In genomic region chr3:122794779-122795673, GRCh38 we compare ENCODE assay signal across 1 cellular context.
TF ChIP-seq lines count a peak whose summit lies in the region.

TSS of gene SLC49A4 (plus strand) at chr3:122795069. CDS start at chr3:122795193, 124 bp downstream.

TF ChIP-seq in HEK293, 187 proteins besides CTCF, POLR2A, EP300 and RAD21 (continued from another document and continues in another):
- TF ChIP-seq, protein P1, sequence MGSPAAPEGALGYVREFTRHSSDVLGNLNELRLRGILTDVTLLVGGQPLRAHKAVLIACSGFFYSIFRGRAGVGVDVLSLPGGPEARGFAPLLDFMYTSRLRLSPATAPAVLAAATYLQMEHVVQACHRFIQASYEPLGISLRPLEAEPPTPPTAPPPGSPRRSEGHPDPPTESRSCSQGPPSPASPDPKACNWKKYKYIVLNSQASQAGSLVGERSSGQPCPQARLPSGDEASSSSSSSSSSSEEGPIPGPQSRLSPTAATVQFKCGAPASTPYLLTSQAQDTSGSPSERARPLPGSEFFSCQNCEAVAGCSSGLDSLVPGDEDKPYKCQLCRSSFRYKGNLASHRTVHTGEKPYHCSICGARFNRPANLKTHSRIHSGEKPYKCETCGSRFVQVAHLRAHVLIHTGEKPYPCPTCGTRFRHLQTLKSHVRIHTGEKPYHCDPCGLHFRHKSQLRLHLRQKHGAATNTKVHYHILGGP (tag by site-specific recombination; IDR thresholded peaks at IDR 0.05), result no peak
- TF ChIP-seq WT1 (tag by site-specific recombination; IDR thresholded peaks at IDR 0.05) (peak; percentile 66; the same call in 1 of the 2 replicates), ZNF311 (tag by site-specific recombination; IDR thresholded peaks at IDR 0.05; ENCODE audit: borderline replicate concordance) (no peak), ZNF335 (tag by site-specific recombination; conservative IDR thresholded peaks at IDR 0.05) (peak; percentile 69), ZEB2 (tag by site-specific recombination; IDR thresholded peaks at IDR 0.05) (peak; percentile 39), GFI1B (tag by site-specific recombination; IDR thresholded peaks at IDR 0.05) (no peak), KLF10 (tag by site-specific recombination; IDR thresholded peaks at IDR 0.05) (no peak; the same call in 1 of the 2 replicates), ZNF416 (tag by site-specific recombination; IDR thresholded peaks at IDR 0.05) (no peak), ZNF488 (tag by site-specific recombination; IDR thresholded peaks at IDR 0.05) (no peak), PRDM1 (tag by site-specific recombination; IDR thresholded peaks at IDR 0.05) (no peak), ZNF624 (tag by site-specific recombination; IDR thresholded peaks at IDR 0.05) (no peak), ZBTB1 (tag by site-specific recombination; IDR thresholded peaks at IDR 0.05) (no peak), ZBTB7A (tag by site-specific recombination; IDR thresholded peaks at IDR 0.05; ENCODE audit: low read depth) (no peak), ZNF140 (tag by site-specific recombination; IDR thresholded peaks at IDR 0.05) (no peak), ZNF138 (tag by site-specific recombination; IDR thresholded peaks at IDR 0.05; ENCODE audit: borderline replicate concordance) (no peak), ZNF529 (tag by site-specific recombination; IDR thresholded peaks at IDR 0.05; ENCODE audit: insufficient replicate concordance) (no peak), ZNF280D (tag by site-specific recombination; IDR thresholded peaks at IDR 0.05) (no peak), ZFP69B (tag by site-specific recombination; IDR thresholded peaks at IDR 0.05) (peak; percentile 66), ZNF776 (tag by site-specific recombination; IDR thresholded peaks at IDR 0.05; ENCODE audit: borderline replicate concordance) (no peak), ZNF341 (tag by site-specific recombination; IDR thresholded peaks at IDR 0.05; ENCODE audit: low read depth) (no peak), ZNF501 (tag by site-specific recombination; IDR thresholded peaks at IDR 0.05) (peak; percentile 41; the same call in 1 of the 2 replicates), ZNF174 (tag by site-specific recombination; IDR thresholded peaks at IDR 0.05) (no peak), ZNF132 (tag by site-specific recombination; IDR thresholded peaks at IDR 0.05; ENCODE audit: borderline replicate concordance) (no peak), ZNF791 (tag by site-specific recombination; IDR thresholded peaks at IDR 0.05) (no peak), ZNF175 (tag by site-specific recombination; IDR thresholded peaks at IDR 0.05) (no peak), ZBTB20 (tag by site-specific recombination; IDR thresholded peaks at IDR 0.05) (peak; percentile 84), ZNF654 (tag by site-specific recombination; IDR thresholded peaks at IDR 0.05; ENCODE audit: low read depth) (no peak), GLIS2 (tag by site-specific recombination; IDR thresholded peaks at IDR 0.05) (peak; percentile 91), SALL2 (tag by site-specific recombination; IDR thresholded peaks at IDR 0.05; ENCODE audit: borderline replicate concordance) (no peak), FEZF1 (tag by site-specific recombination; IDR thresholded peaks at IDR 0.05) (peak; percentile 43; the same call in 1 of the 2 replicates), ZXDB (tag by site-specific recombination; IDR thresholded peaks at IDR 0.05) (no peak; the same call in none of the 2 replicates), ZSCAN30 (tag by site-specific recombination; IDR thresholded peaks at IDR 0.05) (peak; percentile 33; the same call in 1 of the 2 replicates), ZNF704 (tag by site-specific recombination; IDR thresholded peaks at IDR 0.05) (no peak), OVOL3 (tag by site-specific recombination; IDR thresholded peaks at IDR 0.05) (0 out of 2 replicates have a peak, but pooled peaks have one; percentile 5), ZNF830 (tag by site-specific recombination; IDR thresholded peaks at IDR 0.05; ENCODE audit: low read depth) (no peak), BCL11A (tag by site-specific recombination; IDR thresholded peaks at IDR 0.05; ENCODE audit: low read depth) (peak; percentile 82; the same call in 1 of the 2 replicates), ZNF629 (tag by site-specific recombination; IDR thresholded peaks at IDR 0.05) (peak; percentile 8; the same call in 1 of the 2 replicates), ZBTB17 (tag by site-specific recombination; IDR thresholded peaks at IDR 0.05) (peak; percentile 69)
- TF ChIP-seq, protein P2, sequence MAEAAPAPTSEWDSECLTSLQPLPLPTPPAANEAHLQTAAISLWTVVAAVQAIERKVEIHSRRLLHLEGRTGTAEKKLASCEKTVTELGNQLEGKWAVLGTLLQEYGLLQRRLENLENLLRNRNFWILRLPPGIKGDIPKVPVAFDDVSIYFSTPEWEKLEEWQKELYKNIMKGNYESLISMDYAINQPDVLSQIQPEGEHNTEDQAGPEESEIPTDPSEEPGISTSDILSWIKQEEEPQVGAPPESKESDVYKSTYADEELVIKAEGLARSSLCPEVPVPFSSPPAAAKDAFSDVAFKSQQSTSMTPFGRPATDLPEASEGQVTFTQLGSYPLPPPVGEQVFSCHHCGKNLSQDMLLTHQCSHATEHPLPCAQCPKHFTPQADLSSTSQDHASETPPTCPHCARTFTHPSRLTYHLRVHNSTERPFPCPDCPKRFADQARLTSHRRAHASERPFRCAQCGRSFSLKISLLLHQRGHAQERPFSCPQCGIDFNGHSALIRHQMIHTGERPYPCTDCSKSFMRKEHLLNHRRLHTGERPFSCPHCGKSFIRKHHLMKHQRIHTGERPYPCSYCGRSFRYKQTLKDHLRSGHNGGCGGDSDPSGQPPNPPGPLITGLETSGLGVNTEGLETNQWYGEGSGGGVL (tag by site-specific recombination; IDR thresholded peaks at IDR 0.05), result no peak
- TF ChIP-seq, protein P3, sequence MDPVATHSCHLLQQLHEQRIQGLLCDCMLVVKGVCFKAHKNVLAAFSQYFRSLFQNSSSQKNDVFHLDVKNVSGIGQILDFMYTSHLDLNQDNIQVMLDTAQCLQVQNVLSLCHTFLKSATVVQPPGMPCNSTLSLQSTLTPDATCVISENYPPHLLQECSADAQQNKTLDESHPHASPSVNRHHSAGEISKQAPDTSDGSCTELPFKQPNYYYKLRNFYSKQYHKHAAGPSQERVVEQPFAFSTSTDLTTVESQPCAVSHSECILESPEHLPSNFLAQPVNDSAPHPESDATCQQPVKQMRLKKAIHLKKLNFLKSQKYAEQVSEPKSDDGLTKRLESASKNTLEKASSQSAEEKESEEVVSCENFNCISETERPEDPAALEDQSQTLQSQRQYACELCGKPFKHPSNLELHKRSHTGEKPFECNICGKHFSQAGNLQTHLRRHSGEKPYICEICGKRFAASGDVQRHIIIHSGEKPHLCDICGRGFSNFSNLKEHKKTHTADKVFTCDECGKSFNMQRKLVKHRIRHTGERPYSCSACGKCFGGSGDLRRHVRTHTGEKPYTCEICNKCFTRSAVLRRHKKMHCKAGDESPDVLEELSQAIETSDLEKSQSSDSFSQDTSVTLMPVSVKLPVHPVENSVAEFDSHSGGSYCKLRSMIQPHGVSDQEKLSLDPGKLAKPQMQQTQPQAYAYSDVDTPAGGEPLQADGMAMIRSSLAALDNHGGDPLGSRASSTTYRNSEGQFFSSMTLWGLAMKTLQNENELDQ (tag by site-specific recombination; IDR thresholded peaks at IDR 0.05; ENCODE audit: low read depth), result no peak
- TF ChIP-seq, protein P4, sequence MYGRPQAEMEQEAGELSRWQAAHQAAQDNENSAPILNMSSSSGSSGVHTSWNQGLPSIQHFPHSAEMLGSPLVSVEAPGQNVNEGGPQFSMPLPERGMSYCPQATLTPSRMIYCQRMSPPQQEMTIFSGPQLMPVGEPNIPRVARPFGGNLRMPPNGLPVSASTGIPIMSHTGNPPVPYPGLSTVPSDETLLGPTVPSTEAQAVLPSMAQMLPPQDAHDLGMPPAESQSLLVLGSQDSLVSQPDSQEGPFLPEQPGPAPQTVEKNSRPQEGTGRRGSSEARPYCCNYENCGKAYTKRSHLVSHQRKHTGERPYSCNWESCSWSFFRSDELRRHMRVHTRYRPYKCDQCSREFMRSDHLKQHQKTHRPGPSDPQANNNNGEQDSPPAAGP (tag by site-specific recombination; IDR thresholded peaks at IDR 0.05), result 0 out of 2 replicates have a peak, but pooled peaks have one; percentile 23
- TF ChIP-seq, protein P5, sequence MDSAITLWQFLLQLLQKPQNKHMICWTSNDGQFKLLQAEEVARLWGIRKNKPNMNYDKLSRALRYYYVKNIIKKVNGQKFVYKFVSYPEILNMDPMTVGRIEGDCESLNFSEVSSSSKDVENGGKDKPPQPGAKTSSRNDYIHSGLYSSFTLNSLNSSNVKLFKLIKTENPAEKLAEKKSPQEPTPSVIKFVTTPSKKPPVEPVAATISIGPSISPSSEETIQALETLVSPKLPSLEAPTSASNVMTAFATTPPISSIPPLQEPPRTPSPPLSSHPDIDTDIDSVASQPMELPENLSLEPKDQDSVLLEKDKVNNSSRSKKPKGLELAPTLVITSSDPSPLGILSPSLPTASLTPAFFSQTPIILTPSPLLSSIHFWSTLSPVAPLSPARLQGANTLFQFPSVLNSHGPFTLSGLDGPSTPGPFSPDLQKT (IDR thresholded peaks at IDR 0.05; ENCODE audit: borderline replicate concordance, low read depth, low read length), result no peak
- TF ChIP-seq, protein P6, sequence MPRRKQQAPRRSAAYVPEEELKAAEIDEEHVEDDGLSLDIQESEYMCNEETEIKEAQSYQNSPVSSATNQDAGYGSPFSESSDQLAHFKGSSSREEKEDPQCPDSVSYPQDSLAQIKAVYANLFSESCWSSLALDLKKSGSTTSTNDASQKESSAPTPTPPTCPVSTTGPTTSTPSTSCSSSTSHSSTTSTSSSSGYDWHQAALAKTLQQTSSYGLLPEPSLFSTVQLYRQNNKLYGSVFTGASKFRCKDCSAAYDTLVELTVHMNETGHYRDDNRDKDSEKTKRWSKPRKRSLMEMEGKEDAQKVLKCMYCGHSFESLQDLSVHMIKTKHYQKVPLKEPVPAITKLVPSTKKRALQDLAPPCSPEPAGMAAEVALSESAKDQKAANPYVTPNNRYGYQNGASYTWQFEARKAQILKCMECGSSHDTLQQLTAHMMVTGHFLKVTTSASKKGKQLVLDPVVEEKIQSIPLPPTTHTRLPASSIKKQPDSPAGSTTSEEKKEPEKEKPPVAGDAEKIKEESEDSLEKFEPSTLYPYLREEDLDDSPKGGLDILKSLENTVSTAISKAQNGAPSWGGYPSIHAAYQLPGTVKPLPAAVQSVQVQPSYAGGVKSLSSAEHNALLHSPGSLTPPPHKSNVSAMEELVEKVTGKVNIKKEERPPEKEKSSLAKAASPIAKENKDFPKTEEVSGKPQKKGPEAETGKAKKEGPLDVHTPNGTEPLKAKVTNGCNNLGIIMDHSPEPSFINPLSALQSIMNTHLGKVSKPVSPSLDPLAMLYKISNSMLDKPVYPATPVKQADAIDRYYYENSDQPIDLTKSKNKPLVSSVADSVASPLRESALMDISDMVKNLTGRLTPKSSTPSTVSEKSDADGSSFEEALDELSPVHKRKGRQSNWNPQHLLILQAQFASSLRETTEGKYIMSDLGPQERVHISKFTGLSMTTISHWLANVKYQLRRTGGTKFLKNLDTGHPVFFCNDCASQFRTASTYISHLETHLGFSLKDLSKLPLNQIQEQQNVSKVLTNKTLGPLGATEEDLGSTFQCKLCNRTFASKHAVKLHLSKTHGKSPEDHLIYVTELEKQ (tag by site-specific recombination; IDR thresholded peaks at IDR 0.05; ENCODE audit: borderline replicate concordance), result no peak
- TF ChIP-seq, protein P7, sequence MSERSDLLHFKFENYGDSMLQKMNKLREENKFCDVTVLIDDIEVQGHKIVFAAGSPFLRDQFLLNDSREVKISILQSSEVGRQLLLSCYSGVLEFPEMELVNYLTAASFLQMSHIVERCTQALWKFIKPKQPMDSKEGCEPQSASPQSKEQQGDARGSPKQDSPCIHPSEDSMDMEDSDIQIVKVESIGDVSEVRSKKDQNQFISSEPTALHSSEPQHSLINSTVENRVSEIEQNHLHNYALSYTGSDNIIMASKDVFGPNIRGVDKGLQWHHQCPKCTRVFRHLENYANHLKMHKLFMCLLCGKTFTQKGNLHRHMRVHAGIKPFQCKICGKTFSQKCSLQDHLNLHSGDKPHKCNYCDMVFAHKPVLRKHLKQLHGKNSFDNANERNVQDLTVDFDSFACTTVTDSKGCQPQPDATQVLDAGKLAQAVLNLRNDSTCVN (tag by site-specific recombination; optimal IDR thresholded peaks at IDR 0.05), result peak; percentile 83
